In the genomic region with DNA sequence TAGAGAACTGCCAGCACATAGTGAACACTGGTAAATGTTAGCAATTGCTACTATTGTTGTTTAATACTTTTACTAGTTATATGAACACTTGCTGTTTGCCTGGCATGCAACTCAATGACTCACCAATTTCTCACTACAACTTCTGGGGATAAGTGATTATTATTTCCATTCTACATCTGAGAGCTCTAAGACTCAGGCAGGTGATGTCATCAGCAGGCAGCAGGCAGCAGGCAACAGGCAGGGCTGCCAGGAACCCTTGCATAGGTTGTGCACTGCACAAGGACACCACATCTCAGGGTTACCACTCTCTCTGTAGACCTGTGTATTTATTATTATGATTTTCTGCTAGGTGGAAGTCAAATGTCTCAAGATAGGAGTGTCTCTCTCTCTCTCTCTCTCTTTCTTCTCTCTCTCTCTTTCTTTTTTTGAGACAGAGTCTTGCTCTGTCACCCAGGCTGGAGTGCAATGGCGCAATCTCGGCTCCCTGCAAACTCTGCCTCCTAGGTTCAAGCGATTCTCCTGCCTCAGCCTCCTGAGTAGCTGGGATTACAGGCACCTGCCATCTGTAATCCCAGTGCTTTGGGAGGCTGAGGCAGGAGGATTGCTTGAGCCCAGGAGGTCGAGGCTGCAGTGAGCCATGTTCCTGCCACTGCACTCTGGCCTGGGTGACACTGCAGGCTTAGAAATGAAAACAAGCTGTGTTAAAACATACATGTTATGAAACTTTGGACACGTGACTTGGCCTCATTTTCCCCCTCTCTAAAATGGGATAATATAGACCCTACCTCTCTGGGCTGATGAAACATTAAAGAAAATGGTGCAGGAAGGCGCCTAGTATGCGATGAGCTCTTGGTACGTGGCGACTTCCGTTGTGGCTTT, we compare ENCODE assay signal across 12 cellular contexts. TPM values are rescaled to one million over a fixed set of nuclear protein-coding genes. Genes with fewer than 3 reads are reported as not detected.
DNase-seq lines count a peak whose midpoint lies in the region; ATAC-seq, FAIRE-seq and TF ChIP-seq lines count a peak whose summit lies in the region.
"Had no signal": no experiment of that assay in that cellular context is flagged by ENCODE, and none has a peak within 500 bp of the region (broad histone marks: within the 10 kb centered on the region; RNA-seq: fewer than 3 reads in every experiment).

No MANE protein-coding gene starts in this region.

- peaks cover 4% of the 10 kb centered on the region for H3K36me3 Mint-ChIP-seq in astrocyte (ENCODE audit: low read depth, unreplicated experiment)
- H3K36me3 Mint-ChIP-seq in CD8-positive, alpha-beta T cell: no peaks in the 10 kb centered on the region

- TF ChIP-seq CTCF in astrocyte (IDR thresholded peaks at IDR 0.05; ENCODE audit: insufficient read depth, low read depth, low read length) (no peak), HepG2 (CRISPR knock-in tag; IDR thresholded peaks at IDR 0.05) (no peak), GM13976 (IDR thresholded peaks at IDR 0.05; ENCODE audit: borderline replicate concordance, control extremely low read depth, extremely low read depth, insufficient read depth, missing control alignments) (no peak)
- no peak for TF ChIP-seq CTCF in CD8-positive, alpha-beta T cell (IDR thresholded peaks at IDR 0.05)

- H3K4me1 Mint-ChIP-seq in astrocyte (ENCODE audit: low read depth, unreplicated experiment): peaks cover 5% of the 10 kb centered on the region
- H3K4me1 Mint-ChIP-seq in CD8-positive, alpha-beta T cell (ENCODE audit: low read depth): peaks cover 4% of the 10 kb centered on the region

- CTCF ChIA-PET in HepG2 (lab: Yijun Ruan, JAX; ENCODE audit: low intra/inter-chr PET ratio, low total read pairs): no interaction called here
- CTCF ChIA-PET in CD8-positive, alpha-beta T cell (lab: Charles Lee): interaction anchor here (0.7 to 1.2 kb wide), 2 partner anchors 54 to 78 kb away, joined by 3 read pairs; no protein-coding TSS in a partner anchor

- peaks cover 8% of the 10 kb centered on the region for H3K9me3 Mint-ChIP-seq in astrocyte (ENCODE audit: unreplicated experiment)
- H3K9me3 Mint-ChIP-seq in CD8-positive, alpha-beta T cell: no peaks in the 10 kb centered on the region

- no peak for TF ChIP-seq RAD21 in HepG2 (CRISPR knock-in tag; IDR thresholded peaks at IDR 0.05)

- H3K27me3 ChIP-seq in astrocyte (ENCODE audit: insufficient read depth, low read length) (no peaks in the 10 kb centered on the region), HepG2 (ENCODE audit: control insufficient read depth in 1 of 2, insufficient read depth in 2 of 2, low read length in 2 of 2) (no peaks in the 10 kb centered on the region)
- no peaks in the 10 kb centered on the region for H3K27me3 ChIP-seq in CD8-positive, alpha-beta T cell (ENCODE audit: insufficient read depth, low read length)
- H3K27me3 ChIP-seq: stomach had no signal

- TF ChIP-seq EP300 in HepG2 (IDR thresholded peaks at IDR 0.05; ENCODE audit: low read depth in 2 of 2, low read length in 2 of 2) (no peak), HepG2 (CRISPR knock-in tag; IDR thresholded peaks at IDR 0.05; ENCODE audit: borderline replicate concordance) (no peak)

- H3K4me2 ChIP-seq in astrocyte (ENCODE audit: low read length) (no peak overlapping the region), HepG2 (ENCODE audit: low read depth, low read length) (no peak overlapping the region)

- no peak overlapping the region for H2AFZ ChIP-seq in astrocyte (ENCODE audit: low read depth, low read length)
- no peak overlapping the region for H2AFZ ChIP-seq in HepG2 (ENCODE audit: low read length)

- no peak overlapping the region for H3K4me3 Mint-ChIP-seq in astrocyte (ENCODE audit: unreplicated experiment)
- no peak overlapping the region for H3K4me3 Mint-ChIP-seq in CD8-positive, alpha-beta T cell

- intact Hi-C loops in HepG2 (cut with micrococcal nuclease; ENCODE audit: unreplicated experiment): no loop called here
- intact Hi-C loops in CD8-positive, alpha-beta T cell (cut with DNase I, micrococcal nuclease): no loop called here

- H3K27me3 Mint-ChIP-seq in astrocyte (ENCODE audit: low read depth, unreplicated experiment): peaks cover 27% of the 10 kb centered on the region
- no peaks in the 10 kb centered on the region for H3K27me3 Mint-ChIP-seq in CD8-positive, alpha-beta T cell (ENCODE audit: low read depth)

- no peaks in the 10 kb centered on the region for H3K9me3 ChIP-seq in astrocyte (ENCODE audit: insufficient read depth, low read depth, low read length)
- no peaks in the 10 kb centered on the region for H3K9me3 ChIP-seq in HepG2 (ENCODE audit: low read length)
- no peaks in the 10 kb centered on the region for H3K9me3 ChIP-seq in CD8-positive, alpha-beta T cell (ENCODE audit: low read length)
- H3K9me3 ChIP-seq: mucosa of descending colon, stomach had no signal

- FAIRE-seq in HTR-8/SVneo (lab: Jason Lieb, UNC): no peak
- FAIRE-seq in astrocyte (lab: Jason Lieb, UNC): no peak
- no peak for FAIRE-seq in HepG2 (lab: Jason Lieb, UNC)
- FAIRE-seq: TTC549 had no signal

- H3K9ac ChIP-seq in astrocyte (ENCODE audit: low read length) (no peak overlapping the region), HepG2 (ENCODE audit: insufficient read depth, low read depth, low read length) (no peak overlapping the region)

- no peak overlapping the region for H3K27ac ChIP-seq in astrocyte (ENCODE audit: low read depth, low read length)
- no peak overlapping the region for H3K27ac ChIP-seq in HepG2 (ENCODE audit: extremely low read length, insufficient read depth, low read length)
- H3K27ac ChIP-seq in CD8-positive, alpha-beta T cell (ENCODE audit: low read depth, low read length): no peak overlapping the region
- H3K27ac ChIP-seq: skin epidermis, stomach had no signal

- no peaks in the 10 kb centered on the region for H3K4me1 ChIP-seq in astrocyte (ENCODE audit: insufficient read depth, low read length)
- peaks cover 20% of the 10 kb centered on the region for H3K4me1 ChIP-seq in HepG2 (ENCODE audit: insufficient read depth, low read length)
- H3K4me1 ChIP-seq in CD8-positive, alpha-beta T cell (ENCODE audit: insufficient read depth, low read length): peaks cover 4% of the 10 kb centered on the region

- WGBS in HepG2 (ENCODE audit: low lambda C conversion rate): 33% methylated on average over 10 of the region's 10 CpGs

- H3K27ac Mint-ChIP-seq in astrocyte (ENCODE audit: unreplicated experiment): no peak overlapping the region
- H3K27ac Mint-ChIP-seq in CD8-positive, alpha-beta T cell: no peak overlapping the region

- ATAC-seq in HepG2: no peak
- no peak for ATAC-seq in CD8-positive, alpha-beta T cell
- ATAC-seq: mucosa of descending colon had no signal

- DNase-seq in DMS53 treated with DMSO at 0.1 percent for 48 hours (lab: John Stamatoyannopoulos, UW; ENCODE audit: unreplicated experiment): peak; percentile 27
- DNase-seq in HTR-8/SVneo (ENCODE audit: insufficient read length, low spot score): peak; percentile 34
- DNase-seq in astrocyte (ENCODE audit: low read depth): peak; percentile 67
- DNase-seq in HepG2 (ENCODE audit: low spot score): no peak
- no peak for DNase-seq in activated gamma-delta T cell treated with Interleukin-2 at 50 U/mL for 16 hours
- DNase-seq in GM13976 (ENCODE audit: low spot score): no peak
- DNase-seq in CD8-positive, alpha-beta T cell: no peak
- DNase-seq: anterior cingulate cortex, mucosa of descending colon, stomach had no signal

- H4K20me1 ChIP-seq in astrocyte (ENCODE audit: insufficient read depth, low read length) (no peaks in the 10 kb centered on the region), HepG2 (ENCODE audit: insufficient read depth, low read length) (peaks cover 3% of the 10 kb centered on the region; the same call in 1 of the 2 replicates)

- H3K4me3 ChIP-seq in astrocyte (ENCODE audit: insufficient read depth, low read depth, low read length) (no peak overlapping the region), HepG2 (replicated peaks in 1 of 3; ENCODE audit: insufficient read depth in 1 of 3, low read depth in 2 of 3, low read length in 3 of 3) (no peak overlapping the region)
- H3K4me3 ChIP-seq in CD8-positive, alpha-beta T cell (ENCODE audit: low read depth, low read length): no peak overlapping the region
- H3K4me3 ChIP-seq: mucosa of descending colon, skin epidermis, stomach had no signal

- TSS peak; percentile 35 for BruUV-seq in HepG2 (replicated peaks; lab: Mats Ljungman, UMichigan)

- POLR2A ChIA-PET in HepG2 (lab: Yijun Ruan, JAX): no interaction called here
- POLR2A ChIA-PET in CD8-positive, alpha-beta T cell (lab: Charles Lee): no interaction called here

- in situ Hi-C loops in HepG2 (cut with HindIII; ENCODE audit: extremely low pct_ligation_motif_present, low pct_unique_long_range_greater_than_20kb) (no loop called here), GM13976 (cut with MboI; ENCODE audit: low sequenced_read_pairs, unreplicated experiment) (no loop called here)

- 0 out of 4 replicates have a peak, but pooled peaks have one; percentile 7 to 13 for TF ChIP-seq POLR2A in HepG2 (IDR thresholded peaks at IDR 0.05; ENCODE audit: insufficient read depth in 1 of 2, low read depth in 2 of 2, low read length in 2 of 2)

- H3K79me2 ChIP-seq in astrocyte (ENCODE audit: insufficient read depth, low read length) (no peaks in the 10 kb centered on the region), HepG2 (ENCODE audit: insufficient read depth, low read length) (no peaks in the 10 kb centered on the region)

- H3K36me3 ChIP-seq in astrocyte (ENCODE audit: insufficient read depth, low read length) (no peaks in the 10 kb centered on the region), HepG2 (replicated peaks in 1 of 2; ENCODE audit: control insufficient read depth in 1 of 2, insufficient read depth in 2 of 2, low read length in 2 of 2) (no peaks in the 10 kb centered on the region)
- no peaks in the 10 kb centered on the region for H3K36me3 ChIP-seq in CD8-positive, alpha-beta T cell (ENCODE audit: insufficient read depth, low read length)
- H3K36me3 ChIP-seq: stomach had no signal

RNA-seq across cellular contexts. Expression of a gene that starts 22.7 kb away (rescaled TPM):
- total RNA-seq in astrocyte (0.31 and 0.73 TPM in 2 replicates), HepG2 (2016; rRNA removed; fragmentation: Illumina TruSeq; extraction: Trizol) (23.9 and 46.7 TPM in 2 replicates)
- 42.7 and 50.6 TPM in 2 replicates for total RNA-seq in HepG2 (2016; cell fraction: cytosol; rRNA removed; fragmentation: Illumina TruSeq; extraction: Trizol; ENCODE audit: low read depth)
- 21.2 and 50.0 TPM in 2 replicates for total RNA-seq in HepG2 (2016; cell fraction: insoluble cytoplasmic fraction; rRNA removed; fragmentation: Illumina TruSeq; extraction: Trizol)
- 54.3 and 66.8 TPM in 2 replicates for total RNA-seq in HepG2 (2016; cell fraction: membrane; rRNA removed; fragmentation: Illumina TruSeq; extraction: Trizol)
- 45.3 and 57.3 TPM in 2 replicates for total RNA-seq in HepG2 (2016; cell fraction: nucleus; rRNA removed; fragmentation: Illumina TruSeq; extraction: Trizol)
- 261 and 364 TPM in 2 replicates for polyA plus RNA-seq in HepG2 (2011; rRNA removed)
- 287 and 379 TPM in 2 replicates for polyA plus RNA-seq in HepG2 (2011; cell fraction: cytosol; rRNA removed)
- polyA plus RNA-seq in HepG2 (2011; cell fraction: nucleus; rRNA removed): 902 and 1,132 TPM in 2 replicates
- 157 and 225 TPM in 2 replicates for polyA plus RNA-seq in HepG2 (2012)
- 63.0 and 76.1 TPM in 2 replicates for polyA plus RNA-seq in HepG2 (2016; cell fraction: cytosol; fragmentation: Illumina TruSeq; extraction: Trizol; ENCODE audit: low read depth)
- 32.2 and 40.3 TPM in 2 replicates for polyA plus RNA-seq in HepG2 (2016; cell fraction: insoluble cytoplasmic fraction; fragmentation: Illumina TruSeq; extraction: Trizol; ENCODE audit: low read depth)
- 76.4 and 86.0 TPM in 2 replicates for polyA plus RNA-seq in HepG2 (2016; cell fraction: membrane; fragmentation: Illumina TruSeq; extraction: Trizol; ENCODE audit: low read depth)
- 121 and 129 TPM in 2 replicates for polyA plus RNA-seq in HepG2 (2016; cell fraction: nucleus; fragmentation: Illumina TruSeq; extraction: Trizol; ENCODE audit: insufficient read depth, low read depth)
- polyA minus RNA-seq in HepG2 (2011; rRNA and poly(A)+ RNA removed; ENCODE audit: low replicate concordance): 189 TPM in 1 of 2 replicates, not detected in the other
- 86.7 and 119 TPM in 2 replicates for polyA minus RNA-seq in HepG2 (2011; cell fraction: cytosol; rRNA and poly(A)+ RNA removed)
- 78.7 and 86.0 TPM in 2 replicates for polyA minus RNA-seq in HepG2 (2011; cell fraction: nucleus; rRNA and poly(A)+ RNA removed)
- total RNA-seq in CD8-positive, alpha-beta T cell: not detected

RNA-seq across cellular contexts. Expression of a gene that starts 33.9 kb away (rescaled TPM):
- 2.1 and 3.0 TPM in 2 replicates for total RNA-seq in astrocyte
- 1.5 and 2.7 TPM in 2 replicates for total RNA-seq in HepG2 (2016; rRNA removed; fragmentation: Illumina TruSeq; extraction: Trizol)
- total RNA-seq in HepG2 (2016; cell fraction: cytosol; rRNA removed; fragmentation: Illumina TruSeq; extraction: Trizol; ENCODE audit: low read depth): 4.5 and 6.0 TPM in 2 replicates
- total RNA-seq in HepG2 (2016; cell fraction: insoluble cytoplasmic fraction; rRNA removed; fragmentation: Illumina TruSeq; extraction: Trizol): 1.1 and 2.5 TPM in 2 replicates
- 6.4 and 8.1 TPM in 2 replicates for total RNA-seq in HepG2 (2016; cell fraction: membrane; rRNA removed; fragmentation: Illumina TruSeq; extraction: Trizol)
- total RNA-seq in HepG2 (2016; cell fraction: nucleus; rRNA removed; fragmentation: Illumina TruSeq; extraction: Trizol): 1.5 and 2.0 TPM in 2 replicates
- 20.1 and 24.5 TPM in 2 replicates for polyA plus RNA-seq in HepG2 (2011; rRNA removed)
- polyA plus RNA-seq in HepG2 (2011; cell fraction: cytosol; rRNA removed): 14.0 and 14.1 TPM in 2 replicates
- polyA plus RNA-seq in HepG2 (2011; cell fraction: nucleus; rRNA removed): 42.7 and 48.8 TPM in 2 replicates
- 5.5 and 5.6 TPM in 2 replicates for polyA plus RNA-seq in HepG2 (2012)
- polyA plus RNA-seq in HepG2 (2016; cell fraction: cytosol; fragmentation: Illumina TruSeq; extraction: Trizol; ENCODE audit: low read depth): 8.2 and 8.5 TPM in 2 replicates
- polyA plus RNA-seq in HepG2 (2016; cell fraction: insoluble cytoplasmic fraction; fragmentation: Illumina TruSeq; extraction: Trizol; ENCODE audit: low read depth): 1.9 and 2.0 TPM in 2 replicates
- 8.0 and 8.2 TPM in 2 replicates for polyA plus RNA-seq in HepG2 (2016; cell fraction: membrane; fragmentation: Illumina TruSeq; extraction: Trizol; ENCODE audit: low read depth)
- polyA plus RNA-seq in HepG2 (2016; cell fraction: nucleus; fragmentation: Illumina TruSeq; extraction: Trizol; ENCODE audit: insufficient read depth, low read depth): 6.6 and 6.8 TPM in 2 replicates
- 0.89 and 10.7 TPM in 2 replicates for polyA minus RNA-seq in HepG2 (2011; rRNA and poly(A)+ RNA removed; ENCODE audit: low replicate concordance)
- 4.2 TPM in 2 replicates for polyA minus RNA-seq in HepG2 (2011; cell fraction: cytosol; rRNA and poly(A)+ RNA removed)
- 10.8 and 11.2 TPM in 2 replicates for polyA minus RNA-seq in HepG2 (2011; cell fraction: nucleus; rRNA and poly(A)+ RNA removed)
- 1 to 10 TPM; 1.9 to 2.3 TPM for total RNA-seq in CD8-positive, alpha-beta T cell

RNA-seq across cellular contexts. Expression of a gene that starts 51.4 kb away (rescaled TPM):
- not detected in 2 replicates for total RNA-seq in astrocyte
- not detected in 2 replicates for total RNA-seq in HepG2 (2016; rRNA removed; fragmentation: Illumina TruSeq; extraction: Trizol)
- total RNA-seq in HepG2 (2016; cell fraction: cytosol; rRNA removed; fragmentation: Illumina TruSeq; extraction: Trizol; ENCODE audit: low read depth): not detected in 2 replicates
- total RNA-seq in HepG2 (2016; cell fraction: insoluble cytoplasmic fraction; rRNA removed; fragmentation: Illumina TruSeq; extraction: Trizol): not detected in 2 replicates
- not detected in 2 replicates for total RNA-seq in HepG2 (2016; cell fraction: membrane; rRNA removed; fragmentation: Illumina TruSeq; extraction: Trizol)
- not detected in 2 replicates for total RNA-seq in HepG2 (2016; cell fraction: nucleus; rRNA removed; fragmentation: Illumina TruSeq; extraction: Trizol)
- 4.9 and 5.5 TPM in 2 replicates for polyA plus RNA-seq in HepG2 (2011; rRNA removed)
- 2.7 and 4.0 TPM in 2 replicates for polyA plus RNA-seq in HepG2 (2011; cell fraction: cytosol; rRNA removed)
- polyA plus RNA-seq in HepG2 (2011; cell fraction: nucleus; rRNA removed): 3.8 and 4.8 TPM in 2 replicates
- 3.1 and 5.9 TPM in 2 replicates for polyA plus RNA-seq in HepG2 (2012)
- polyA plus RNA-seq in HepG2 (2016; cell fraction: cytosol; fragmentation: Illumina TruSeq; extraction: Trizol; ENCODE audit: low read depth): not detected in 2 replicates
- polyA plus RNA-seq in HepG2 (2016; cell fraction: insoluble cytoplasmic fraction; fragmentation: Illumina TruSeq; extraction: Trizol; ENCODE audit: low read depth): not detected in 2 replicates
- not detected in 2 replicates for polyA plus RNA-seq in HepG2 (2016; cell fraction: membrane; fragmentation: Illumina TruSeq; extraction: Trizol; ENCODE audit: low read depth)
- not detected in 2 replicates for polyA plus RNA-seq in HepG2 (2016; cell fraction: nucleus; fragmentation: Illumina TruSeq; extraction: Trizol; ENCODE audit: insufficient read depth, low read depth)
- polyA minus RNA-seq in HepG2 (2011; rRNA and poly(A)+ RNA removed; ENCODE audit: low replicate concordance): 1.1 and 15.3 TPM in 2 replicates
- polyA minus RNA-seq in HepG2 (2011; cell fraction: cytosol; rRNA and poly(A)+ RNA removed): 0.99 TPM in 1 of 2 replicates, not detected in the other
- polyA minus RNA-seq in HepG2 (2011; cell fraction: nucleus; rRNA and poly(A)+ RNA removed): 2.6 TPM in 1 of 2 replicates, not detected in the other
- total RNA-seq in CD8-positive, alpha-beta T cell: not detected

Comparison
In these comparisons a context has a peak if more than half of its experiments do, and no peak if none do; other contexts are left out.
1. DNase-seq: peak in DMS53 treated with DMSO at 0.1 percent for 48 hours (single experiment), HTR-8/SVneo (single experiment) and astrocyte (single experiment); none in HepG2 (single experiment), activated gamma-delta T cell treated with Interleukin-2 at 50 U/mL for 16 hours (single experiment), GM13976 (single experiment) and CD8-positive, alpha-beta T cell (0 of 7).
2. RNA of a gene that starts 22.7 kb away (total RNA-seq): 21.2 to 66.8 TPM in HepG2; 0.31 to 0.73 TPM in astrocyte and not detected in CD8-positive, alpha-beta T cell; every median in the first group is over 10 times any median in the second.